Comparison of ENCODE assay signal across 8 cellular contexts in genomic region chr13:57629821-57630235, GRCh38. TPM values are rescaled to one million over a fixed set of nuclear protein-coding genes. Genes with fewer than 3 reads are reported as not detected.
DNase-seq lines count a peak whose midpoint lies in the region; TF ChIP-seq lines count a peak whose summit lies in the region.

No MANE protein-coding gene starts in this region.

- no peaks in the 10 kb centered on the region for H3K36me3 ChIP-seq in muscle layer of colon (ENCODE audit: insufficient read depth, low read length)
- no peaks in the 10 kb centered on the region for H3K36me3 ChIP-seq in thyroid gland

- H3K4me3 ChIP-seq in fibroblast of pulmonary artery (replicated peaks; ENCODE audit: low read depth, low read length), result peak overlapping the region; percentile 55
- H3K4me3 ChIP-seq in muscle layer of colon (ENCODE audit: low read depth in 1 of 2, low read length in 2 of 2), result peak overlapping the region; percentile 52 to 55
- peak overlapping the region in 1 of 3 donors; percentile 30 for H3K4me3 ChIP-seq in thyroid gland (replicated peaks in 1 of 3)

- in situ Hi-C loops in GM13976 (cut with MboI; ENCODE audit: low sequenced_read_pairs, unreplicated experiment), result loop anchor here (25.0 kb wide), 1 partner anchor 1682 kb away; no protein-coding TSS in a partner anchor

- H3K4me3 Mint-ChIP-seq in activated T-cell treated with anti-CD3 and anti-CD28 coated beads, Interleukin-2, amount 50 U/mL, for 24 hours, result peak overlapping the region; percentile 62

- DNase-seq in GM13976 (ENCODE audit: low spot score), result peak; percentile 41
- DNase-seq in NCI-H1417 treated with DMSO at 0.1 percent for 48 hours (lab: John Stamatoyannopoulos, UW), result peak; percentile 95
- DNase-seq in activated T-cell treated with anti-CD3 and anti-CD28 coated beads, Interleukin-2, amount 50 U/mL, for 24 hours, result peak; percentile 67
- peak; percentile 84 for DNase-seq in fibroblast of pulmonary artery (ENCODE audit: low read depth)
- DNase-seq in thyroid gland, result peak; percentile 48 to 59
- no peak for DNase-seq in NCI-H1105 treated with DMSO at 0.1 percent for 48 hours (lab: John Stamatoyannopoulos, UW)
- no peak for DNase-seq in NCI-H1694 (lab: John Stamatoyannopoulos, UW)

- TF ChIP-seq CTCF in GM13976 (IDR thresholded peaks at IDR 0.05; ENCODE audit: borderline replicate concordance, control extremely low read depth, extremely low read depth, insufficient read depth, missing control alignments) (no peak), fibroblast of pulmonary artery (IDR thresholded peaks at IDR 0.05; ENCODE audit: low read length, missing control alignments) (no peak), thyroid gland (IDR thresholded peaks at IDR 0.05) (no peak)

- peaks cover 51% of the 10 kb centered on the region for H3K4me1 Mint-ChIP-seq in activated T-cell treated with anti-CD3 and anti-CD28 coated beads, Interleukin-2, amount 50 U/mL, for 24 hours (ENCODE audit: low read depth)

- peaks cover 2% of the 10 kb centered on the region for H3K9me3 Mint-ChIP-seq in activated T-cell treated with anti-CD3 and anti-CD28 coated beads, Interleukin-2, amount 50 U/mL, for 24 hours

- intact Hi-C loops in thyroid gland (cut with DNase I), result no loop called here

- H3K9ac ChIP-seq in muscle layer of colon (ENCODE audit: low read length), result no peak overlapping the region

- no peak overlapping the region for H3K27ac Mint-ChIP-seq in activated T-cell treated with anti-CD3 and anti-CD28 coated beads, Interleukin-2, amount 50 U/mL, for 24 hours

- H3K27me3 Mint-ChIP-seq in activated T-cell treated with anti-CD3 and anti-CD28 coated beads, Interleukin-2, amount 50 U/mL, for 24 hours, result peaks cover 73% of the 10 kb centered on the region

- peak in 1 of 2 donors; percentile 64 for TF ChIP-seq POLR2A in thyroid gland (IDR thresholded peaks at IDR 0.05)

- H3K4me1 ChIP-seq in muscle layer of colon (ENCODE audit: insufficient read depth, low read length) (peaks cover 24% of the 10 kb centered on the region), thyroid gland (peaks cover 17 to 20% of the 10 kb centered on the region in 2 donors)

- peak overlapping the region; percentile 24 for H3K27ac ChIP-seq in muscle layer of colon (ENCODE audit: low read depth, low read length)
- H3K27ac ChIP-seq in thyroid gland, result no peak overlapping the region

- H3K27me3 ChIP-seq in muscle layer of colon (ENCODE audit: control insufficient read depth in 1 of 2, insufficient read depth in 2 of 2, low read length in 2 of 2) (peaks cover 41 to 59% of the 10 kb centered on the region in 2 donors), thyroid gland (peaks cover 28% of the 10 kb centered on the region)

- 5 to 9% methylated on average over 27 to 34 of the region's 34 CpGs for WGBS in thyroid gland, 2 donors

- H3K36me3 Mint-ChIP-seq in activated T-cell treated with anti-CD3 and anti-CD28 coated beads, Interleukin-2, amount 50 U/mL, for 24 hours (ENCODE audit: low read depth), result peaks cover 10% of the 10 kb centered on the region

- H3K9me3 ChIP-seq in muscle layer of colon (ENCODE audit: low read length) (no peaks in the 10 kb centered on the region), thyroid gland (no peaks in the 10 kb centered on the region)

RNA-seq across cellular contexts. Expression of gene PCDH17, which starts 1.7 kb away (rescaled TPM):
- total RNA-seq in thyroid gland, result 10 to 100 TPM in 1 of 4 donors, 1 to 10 TPM in 3; 2.3 to 26.0 (median 3.7) TPM

Comparison
In these comparisons a context has a peak if more than half of its experiments do, and no peak if none do; other contexts are left out.
1. DNase-seq: peak in GM13976 (single experiment), NCI-H1417 treated with DMSO at 0.1 percent for 48 hours (single experiment), activated T-cell treated with anti-CD3 and anti-CD28 coated beads, Interleukin-2, amount 50 U/mL, for 24 hours (single experiment), fibroblast of pulmonary artery (single experiment) and thyroid gland (2 of 2); none in NCI-H1105 treated with DMSO at 0.1 percent for 48 hours (single experiment) and NCI-H1694 (single experiment).